Comparison of ENCODE assay signal across 12 cellular contexts in genomic region chr5:149205625-149206523, GRCh38.
DNase-seq lines count a peak whose midpoint lies in the region; ATAC-seq and TF ChIP-seq lines count a peak whose summit lies in the region.
"Had no signal": no experiment of that assay in that cellular context is flagged by ENCODE, and none has a peak within 500 bp of the region (broad histone marks: within the 10 kb centered on the region; RNA-seq: fewer than 3 reads in every experiment).

No MANE protein-coding gene starts in this region.

- TF ChIP-seq CTCF in right lobe of liver (IDR thresholded peaks at IDR 0.05), result no peak
- TF ChIP-seq CTCF in testis (IDR thresholded peaks at IDR 0.05), result no peak

- intact Hi-C loops in right lobe of liver (cut with DNase I), result no loop called here
- intact Hi-C loops in testis (cut with DNase I; ENCODE audit: low total_unique reads), result no loop called here

- peaks cover 0 to 87% (median 45%) of the 10 kb centered on the region in 4 donors for H3K36me3 ChIP-seq in right lobe of liver
- no peaks in the 10 kb centered on the region for H3K36me3 ChIP-seq in testis (ENCODE audit: low read depth, missing control alignments)

- peaks cover 0 to 14% (median 6%) of the 10 kb centered on the region in 4 donors for H3K4me1 ChIP-seq in right lobe of liver
- no peaks in the 10 kb centered on the region for H3K4me1 ChIP-seq in testis

- TF ChIP-seq POLR2A in right lobe of liver (IDR thresholded peaks at IDR 0.05) (no peak), testis (IDR thresholded peaks at IDR 0.05) (no peak)

- H3K4me3 ChIP-seq in right lobe of liver, result no peak overlapping the region
- no peak overlapping the region for H3K4me3 ChIP-seq in testis

- DNase-seq in M059J (ENCODE audit: low read depth) (peak; percentile 99), dedifferentiated amniotic fluid mesenchymal stem cell (ENCODE audit: extremely low spot score) (peak; percentile 60), right lobe of liver (peak in 2 of 3 donors; percentile 41 to 76), testis (peak; percentile 23), NCI-H2171 (lab: John Stamatoyannopoulos, UW) (no peak)
- DNase-seq in NK-92 treated with Interleukin-12 subunit alpha and Interleukin-12 subunit beta, amount 100 ng/mL, for 24 hours (lab: John Stamatoyannopoulos, UW), result no peak
- DNase-seq in activated CD4-positive, alpha-beta T cell treated with anti-CD3 and anti-CD28 coated beads for 48 hours, result no peak
- DNase-seq: activated naive CD4-positive, alpha-beta T cell treated with anti-CD3 and anti-CD28 coated beads, Interleukin-2, amount 50 U/mL, for 16 hours; effector memory CD8-positive, alpha-beta T cell; NCI-H1436 treated with DMSO at 0.1 percent for 48 hours; NCI-H82 had no signal

- no peaks in the 10 kb centered on the region for H3K9me3 ChIP-seq in right lobe of liver
- H3K9me3 ChIP-seq in testis, result no peaks in the 10 kb centered on the region

- H3K27me3 ChIP-seq in right lobe of liver (no peaks in the 10 kb centered on the region), testis (no peaks in the 10 kb centered on the region)

- H3K27ac ChIP-seq in right lobe of liver, result peak overlapping the region in 2 of 3 donors; percentile 23 to 38
- no peak overlapping the region for H3K27ac ChIP-seq in testis

- 26% methylated on average over 8 of the region's 10 CpGs for WGBS in right lobe of liver (ENCODE audit: insufficient coverage, low coverage, low lambda C conversion rate, missing lambda C conversion rate)
- 74 to 76% methylated on average over 10 of the region's 10 CpGs for WGBS in testis, 2 donors

- ATAC-seq in right lobe of liver, result peak; percentile 63 to 81 (median 72)
- ATAC-seq in HG02759 (IDR thresholded peaks at IDR 0.05; ENCODE audit: unreplicated experiment), result no peak
- ATAC-seq: effector memory CD8-positive, alpha-beta T cell had no signal

Comparison
In these comparisons a context has a peak if more than half of its experiments do, and no peak if none do; other contexts are left out.
1. DNase-seq: peak in M059J (single experiment), dedifferentiated amniotic fluid mesenchymal stem cell (single experiment), right lobe of liver (2 of 3) and testis (single experiment); none in NK-92 treated with Interleukin-12 subunit alpha and Interleukin-12 subunit beta, amount 100 ng/mL, for 24 hours (single experiment), NCI-H2171 (single experiment) and activated CD4-positive, alpha-beta T cell treated with anti-CD3 and anti-CD28 coated beads for 48 hours (single experiment).
2. H3K27ac ChIP-seq: peak in right lobe of liver (2 of 3); none in testis (0 of 2).